In the genomic region with DNA sequence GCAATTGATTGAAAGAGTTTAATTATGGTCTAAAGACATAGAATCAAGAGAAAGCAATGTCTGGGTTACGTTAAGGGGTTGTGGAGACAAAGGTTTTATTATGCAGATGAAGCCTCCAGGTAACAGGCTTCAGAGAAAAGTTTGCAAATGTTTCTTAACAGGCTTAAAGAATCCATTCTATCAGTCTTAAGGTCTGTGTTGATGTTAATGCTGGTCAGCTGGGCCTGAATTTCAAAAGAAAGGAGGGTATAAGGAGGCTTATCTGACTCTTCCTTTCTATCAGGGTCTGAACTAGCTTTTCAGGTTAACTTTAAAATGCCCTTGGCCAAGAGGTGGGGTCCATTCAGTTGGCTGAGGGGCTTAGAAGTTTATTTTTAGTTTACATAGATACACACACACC, we compare ENCODE assay signal across 1 cellular context.
TF ChIP-seq lines count a peak whose summit lies in the region.

No MANE protein-coding gene starts in this region.

TF ChIP-seq in H1, 55 proteins besides CTCF, POLR2A, EP300 and RAD21:
- TF ChIP-seq SIRT6 (IDR thresholded peaks at IDR 0.05; ENCODE audit: low read length) (no peak), CREB1 (IDR thresholded peaks at IDR 0.05) (no peak), PHF8 (conservative IDR thresholded peaks at IDR 0.05; ENCODE audit: low read depth, low read length) (no peak), POU5F1 (IDR thresholded peaks at IDR 0.05; ENCODE audit: low read depth, low read length) (no peak)
- TF ChIP-seq, protein P1, sequence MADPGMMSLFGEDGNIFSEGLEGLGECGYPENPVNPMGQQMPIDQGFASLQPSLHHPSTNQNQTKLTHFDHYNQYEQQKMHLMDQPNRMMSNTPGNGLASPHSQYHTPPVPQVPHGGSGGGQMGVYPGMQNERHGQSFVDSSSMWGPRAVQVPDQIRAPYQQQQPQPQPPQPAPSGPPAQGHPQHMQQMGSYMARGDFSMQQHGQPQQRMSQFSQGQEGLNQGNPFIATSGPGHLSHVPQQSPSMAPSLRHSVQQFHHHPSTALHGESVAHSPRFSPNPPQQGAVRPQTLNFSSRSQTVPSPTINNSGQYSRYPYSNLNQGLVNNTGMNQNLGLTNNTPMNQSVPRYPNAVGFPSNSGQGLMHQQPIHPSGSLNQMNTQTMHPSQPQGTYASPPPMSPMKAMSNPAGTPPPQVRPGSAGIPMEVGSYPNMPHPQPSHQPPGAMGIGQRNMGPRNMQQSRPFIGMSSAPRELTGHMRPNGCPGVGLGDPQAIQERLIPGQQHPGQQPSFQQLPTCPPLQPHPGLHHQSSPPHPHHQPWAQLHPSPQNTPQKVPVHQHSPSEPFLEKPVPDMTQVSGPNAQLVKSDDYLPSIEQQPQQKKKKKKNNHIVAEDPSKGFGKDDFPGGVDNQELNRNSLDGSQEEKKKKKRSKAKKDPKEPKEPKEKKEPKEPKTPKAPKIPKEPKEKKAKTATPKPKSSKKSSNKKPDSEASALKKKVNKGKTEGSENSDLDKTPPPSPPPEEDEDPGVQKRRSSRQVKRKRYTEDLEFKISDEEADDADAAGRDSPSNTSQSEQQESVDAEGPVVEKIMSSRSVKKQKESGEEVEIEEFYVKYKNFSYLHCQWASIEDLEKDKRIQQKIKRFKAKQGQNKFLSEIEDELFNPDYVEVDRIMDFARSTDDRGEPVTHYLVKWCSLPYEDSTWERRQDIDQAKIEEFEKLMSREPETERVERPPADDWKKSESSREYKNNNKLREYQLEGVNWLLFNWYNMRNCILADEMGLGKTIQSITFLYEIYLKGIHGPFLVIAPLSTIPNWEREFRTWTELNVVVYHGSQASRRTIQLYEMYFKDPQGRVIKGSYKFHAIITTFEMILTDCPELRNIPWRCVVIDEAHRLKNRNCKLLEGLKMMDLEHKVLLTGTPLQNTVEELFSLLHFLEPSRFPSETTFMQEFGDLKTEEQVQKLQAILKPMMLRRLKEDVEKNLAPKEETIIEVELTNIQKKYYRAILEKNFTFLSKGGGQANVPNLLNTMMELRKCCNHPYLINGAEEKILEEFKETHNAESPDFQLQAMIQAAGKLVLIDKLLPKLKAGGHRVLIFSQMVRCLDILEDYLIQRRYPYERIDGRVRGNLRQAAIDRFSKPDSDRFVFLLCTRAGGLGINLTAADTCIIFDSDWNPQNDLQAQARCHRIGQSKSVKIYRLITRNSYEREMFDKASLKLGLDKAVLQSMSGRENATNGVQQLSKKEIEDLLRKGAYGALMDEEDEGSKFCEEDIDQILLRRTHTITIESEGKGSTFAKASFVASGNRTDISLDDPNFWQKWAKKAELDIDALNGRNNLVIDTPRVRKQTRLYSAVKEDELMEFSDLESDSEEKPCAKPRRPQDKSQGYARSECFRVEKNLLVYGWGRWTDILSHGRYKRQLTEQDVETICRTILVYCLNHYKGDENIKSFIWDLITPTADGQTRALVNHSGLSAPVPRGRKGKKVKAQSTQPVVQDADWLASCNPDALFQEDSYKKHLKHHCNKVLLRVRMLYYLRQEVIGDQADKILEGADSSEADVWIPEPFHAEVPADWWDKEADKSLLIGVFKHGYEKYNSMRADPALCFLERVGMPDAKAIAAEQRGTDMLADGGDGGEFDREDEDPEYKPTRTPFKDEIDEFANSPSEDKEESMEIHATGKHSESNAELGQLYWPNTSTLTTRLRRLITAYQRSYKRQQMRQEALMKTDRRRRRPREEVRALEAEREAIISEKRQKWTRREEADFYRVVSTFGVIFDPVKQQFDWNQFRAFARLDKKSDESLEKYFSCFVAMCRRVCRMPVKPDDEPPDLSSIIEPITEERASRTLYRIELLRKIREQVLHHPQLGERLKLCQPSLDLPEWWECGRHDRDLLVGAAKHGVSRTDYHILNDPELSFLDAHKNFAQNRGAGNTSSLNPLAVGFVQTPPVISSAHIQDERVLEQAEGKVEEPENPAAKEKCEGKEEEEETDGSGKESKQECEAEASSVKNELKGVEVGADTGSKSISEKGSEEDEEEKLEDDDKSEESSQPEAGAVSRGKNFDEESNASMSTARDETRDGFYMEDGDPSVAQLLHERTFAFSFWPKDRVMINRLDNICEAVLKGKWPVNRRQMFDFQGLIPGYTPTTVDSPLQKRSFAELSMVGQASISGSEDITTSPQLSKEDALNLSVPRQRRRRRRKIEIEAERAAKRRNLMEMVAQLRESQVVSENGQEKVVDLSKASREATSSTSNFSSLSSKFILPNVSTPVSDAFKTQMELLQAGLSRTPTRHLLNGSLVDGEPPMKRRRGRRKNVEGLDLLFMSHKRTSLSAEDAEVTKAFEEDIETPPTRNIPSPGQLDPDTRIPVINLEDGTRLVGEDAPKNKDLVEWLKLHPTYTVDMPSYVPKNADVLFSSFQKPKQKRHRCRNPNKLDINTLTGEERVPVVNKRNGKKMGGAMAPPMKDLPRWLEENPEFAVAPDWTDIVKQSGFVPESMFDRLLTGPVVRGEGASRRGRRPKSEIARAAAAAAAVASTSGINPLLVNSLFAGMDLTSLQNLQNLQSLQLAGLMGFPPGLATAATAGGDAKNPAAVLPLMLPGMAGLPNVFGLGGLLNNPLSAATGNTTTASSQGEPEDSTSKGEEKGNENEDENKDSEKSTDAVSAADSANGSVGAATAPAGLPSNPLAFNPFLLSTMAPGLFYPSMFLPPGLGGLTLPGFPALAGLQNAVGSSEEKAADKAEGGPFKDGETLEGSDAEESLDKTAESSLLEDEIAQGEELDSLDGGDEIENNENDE (IDR thresholded peaks at IDR 0.05; ENCODE audit: insufficient replicate concordance, low read length), result no peak
TF ChIP-seq in H1: peak in this region for 0.
